18 cellular contexts compared by ENCODE assay signal in genomic region chr5:174145091-174145490, GRCh38.
"Had no signal": no experiment of that assay in that cellular context is flagged by ENCODE, and none has a peak within 500 bp of the region (broad histone marks: within the 10 kb centered on the region; RNA-seq: fewer than 3 reads in every experiment).

No MANE protein-coding gene starts in this region.

- ATAC-seq: activated CD8-positive, alpha-beta memory T cell treated with anti-CD3 and anti-CD28 coated beads, Interleukin-2, amount 10 ng/mL, durations not matched to agents 7 days and 5 days; effector memory CD8-positive, alpha-beta T cell; left colon; lower lobe of right lung; upper lobe of right lung; WTC11 had no signal

- H3K9me3 ChIP-seq: lower lobe of right lung, stomach, thoracic aorta, upper lobe of right lung had no signal

- H3K27me3 ChIP-seq: upper lobe of right lung had no signal

- H3K4me1 Mint-ChIP-seq: activated CD4-positive, alpha-beta memory T cell treated with anti-CD3 and anti-CD28 coated beads, Interleukin-2, amount 10 ng/mL, durations not matched to agents 7 days and 5 days; activated CD8-positive, alpha-beta memory T cell treated with anti-CD3 and anti-CD28 coated beads, Interleukin-2, amount 10 ng/mL, durations not matched to agents 7 days and 5 days; activated naive CD4-positive, alpha-beta T cell treated with anti-CD3 and anti-CD28 coated beads, Interleukin-2, amount 50 U/mL, for 24 hours had no signal

- H3K36me3 Mint-ChIP-seq: activated CD8-positive, alpha-beta memory T cell treated with anti-CD3 and anti-CD28 coated beads, Interleukin-2, amount 10 ng/mL, durations not matched to agents 7 days and 5 days; activated naive CD4-positive, alpha-beta T cell treated with anti-CD3 and anti-CD28 coated beads, Interleukin-2, amount 50 U/mL, for 24 hours; WTC11 had no signal

- DNase-seq: activated effector memory CD4-positive, alpha-beta T cell treated with Interleukin-2 at 50 U/mL for 16 hours; activated T-cell treated with anti-CD3 and anti-CD28 coated beads, Interleukin-2, amount 50 U/mL, for 1 hour; effector memory CD8-positive, alpha-beta T cell; islet precursor cell; left colon; lower lobe of right lung; stomach; SW 1271; upper lobe of right lung had no signal

- H3K27ac ChIP-seq: hepatocyte, lower lobe of right lung, stomach, thoracic aorta, upper lobe of right lung had no signal

- H3K4me3 Mint-ChIP-seq: activated CD4-positive, alpha-beta memory T cell treated with anti-CD3 and anti-CD28 coated beads, Interleukin-2, amount 10 ng/mL, durations not matched to agents 7 days and 5 days; activated CD8-positive, alpha-beta memory T cell treated with anti-CD3 and anti-CD28 coated beads, Interleukin-2, amount 10 ng/mL, durations not matched to agents 7 days and 5 days; activated naive CD4-positive, alpha-beta T cell treated with anti-CD3 and anti-CD28 coated beads, Interleukin-2, amount 50 U/mL, for 24 hours; dendritic cell treated with granulocyte-macrophage colony-stimulating factor and Interleukin-4, amounts not matched to agents 40 ng/mL and 50 ng/mL, for 4 days; effector memory CD8-positive, alpha-beta T cell; nephron; WTC11 had no signal

- H3K4me3 ChIP-seq: hepatocyte, lower lobe of right lung, stomach, thoracic aorta, upper lobe of right lung had no signal

- H3K27me3 Mint-ChIP-seq: activated CD4-positive, alpha-beta memory T cell treated with anti-CD3 and anti-CD28 coated beads, Interleukin-2, amount 10 ng/mL, durations not matched to agents 7 days and 5 days; activated CD8-positive, alpha-beta memory T cell treated with anti-CD3 and anti-CD28 coated beads, Interleukin-2, amount 10 ng/mL, durations not matched to agents 7 days and 5 days; dendritic cell treated with granulocyte-macrophage colony-stimulating factor and Interleukin-4, amounts not matched to agents 40 ng/mL and 50 ng/mL, for 4 days had no signal

- H3K4me1 ChIP-seq: lower lobe of right lung, stomach, upper lobe of right lung had no signal

- H3K9me3 Mint-ChIP-seq: activated CD4-positive, alpha-beta memory T cell treated with anti-CD3 and anti-CD28 coated beads, Interleukin-2, amount 10 ng/mL, durations not matched to agents 7 days and 5 days; activated naive CD4-positive, alpha-beta T cell treated with anti-CD3 and anti-CD28 coated beads, Interleukin-2, amount 50 U/mL, for 24 hours; dendritic cell treated with granulocyte-macrophage colony-stimulating factor and Interleukin-4, amounts not matched to agents 40 ng/mL and 50 ng/mL, for 4 days; effector memory CD8-positive, alpha-beta T cell; nephron; WTC11 had no signal

- H3K27ac Mint-ChIP-seq: activated CD4-positive, alpha-beta memory T cell treated with anti-CD3 and anti-CD28 coated beads, Interleukin-2, amount 10 ng/mL, durations not matched to agents 7 days and 5 days; activated CD8-positive, alpha-beta memory T cell treated with anti-CD3 and anti-CD28 coated beads, Interleukin-2, amount 10 ng/mL, durations not matched to agents 7 days and 5 days; activated naive CD4-positive, alpha-beta T cell treated with anti-CD3 and anti-CD28 coated beads, Interleukin-2, amount 50 U/mL, for 24 hours; dendritic cell treated with granulocyte-macrophage colony-stimulating factor and Interleukin-4, amounts not matched to agents 40 ng/mL and 50 ng/mL, for 4 days; effector memory CD8-positive, alpha-beta T cell; nephron; progenitor cell of endocrine pancreas; WTC11 had no signal
